Comparison of ENCODE assay signal across 21 cellular contexts in genomic region chr6:15674690-15675386, GRCh38. TPM values are rescaled to one million over a fixed set of nuclear protein-coding genes. Genes with fewer than 3 reads are reported as not detected.
DNase-seq lines count a peak whose midpoint lies in the region; ATAC-seq, FAIRE-seq and TF ChIP-seq lines count a peak whose summit lies in the region.
"Had no signal": no experiment of that assay in that cellular context is flagged by ENCODE, and none has a peak within 500 bp of the region (broad histone marks: within the 10 kb centered on the region; RNA-seq: fewer than 3 reads in every experiment).

No MANE protein-coding gene starts in this region.

- POLR2A ChIA-PET in WTC11 (lab: Charles Lee), result no interaction called here

- no peak for TF ChIP-seq CTCF in WTC11 (IDR thresholded peaks at IDR 0.05)

- H3K4me3 ChIP-seq in H7 (ENCODE audit: insufficient read depth, low read depth, low read length), result no peak overlapping the region
- H3K4me3 ChIP-seq: adrenal gland, dorsolateral prefrontal cortex, lung, ovary, Peyer's patch, suprapubic skin had no signal

- peaks cover 16% of the 10 kb centered on the region for H3K4me1 Mint-ChIP-seq in WTC11
- H3K4me1 Mint-ChIP-seq in activated T-helper 1 cell treated with anti-CD3 and anti-CD28 coated beads, Interleukin-12 subunit alpha, Interleukin-12 subunit beta, Interleukin-2, Interleukin-4 antibody, amounts not matched to agents 30 ng/mL and 10 ng/mL and 1 ng/mL, durations not matched to agents 14 hours and 24 hours and 36 hours (ENCODE audit: low read depth), result no peaks in the 10 kb centered on the region
- H3K4me1 Mint-ChIP-seq: activated CD4-positive, alpha-beta T cell treated with anti-CD3 and anti-CD28 coated beads, Interleukin-2, amount 10 ng/mL, durations not matched to agents 24 days and 14 days had no signal

- intact Hi-C loops in activated T-helper 1 cell treated with anti-CD3 and anti-CD28 coated beads, Interleukin-12 subunit alpha, Interleukin-12 subunit beta, Interleukin-2, Interleukin-4 antibody, amounts not matched to agents 30 ng/mL and 10 ng/mL and 1 ng/mL, durations not matched to agents 14 hours and 24 hours and 36 hours (cut with micrococcal nuclease), result no loop called here

- no peak overlapping the region for H3K4me3 Mint-ChIP-seq in WTC11
- H3K4me3 Mint-ChIP-seq in activated T-helper 1 cell treated with anti-CD3 and anti-CD28 coated beads, Interleukin-12 subunit alpha, Interleukin-12 subunit beta, Interleukin-2, Interleukin-4 antibody, amounts not matched to agents 30 ng/mL and 10 ng/mL and 1 ng/mL, durations not matched to agents 14 hours and 24 hours and 36 hours, result no peak overlapping the region
- H3K4me3 Mint-ChIP-seq: activated CD4-positive, alpha-beta T cell treated with anti-CD3 and anti-CD28 coated beads, Interleukin-2, amount 10 ng/mL, durations not matched to agents 24 days and 14 days had no signal

- no peaks in the 10 kb centered on the region for H3K36me3 Mint-ChIP-seq in WTC11
- no peaks in the 10 kb centered on the region for H3K36me3 Mint-ChIP-seq in activated T-helper 1 cell treated with anti-CD3 and anti-CD28 coated beads, Interleukin-12 subunit alpha, Interleukin-12 subunit beta, Interleukin-2, Interleukin-4 antibody, amounts not matched to agents 30 ng/mL and 10 ng/mL and 1 ng/mL, durations not matched to agents 14 hours and 24 hours and 36 hours (ENCODE audit: low read depth)

- DNase-seq in GM18507 (ENCODE audit: extremely low spot score, insufficient read length, low read depth) (no peak), MV-4-11 (lab: John Stamatoyannopoulos, UW) (peak; percentile 16), WTC11 (ENCODE audit: low spot score) (peak; percentile 25), medulla oblongata (ENCODE audit: extremely low spot score) (peak; percentile 33), H7 (no peak), NCI-H1436 treated with DMSO at 0.1 percent for 48 hours (lab: John Stamatoyannopoulos, UW) (no peak), NCI-H446 (lab: John Stamatoyannopoulos, UW) (no peak)
- DNase-seq in activated T-helper 1 cell treated with anti-CD3 and anti-CD28 coated beads, Interleukin-12 subunit alpha, Interleukin-12 subunit beta, Interleukin-2, Interleukin-4 antibody, amounts not matched to agents 30 ng/mL and 10 ng/mL and 1 ng/mL, durations not matched to agents 14 hours and 24 hours and 36 hours (ENCODE audit: low spot score), result no peak
- DNase-seq: activated CD4-positive, alpha-beta T cell treated with anti-CD3 and anti-CD28 coated beads, Interleukin-2, amount 10 ng/mL, durations not matched to agents 24 days and 14 days; activated CD8-positive, alpha-beta memory T cell treated with anti-CD3 and anti-CD28 coated beads, Interleukin-2, amount 50 U/mL, for 4 hours; activated effector memory CD4-positive, alpha-beta T cell treated with anti-CD3 and anti-CD28 coated beads, Interleukin-2, amount 50 U/mL, for 16 hours; adrenal gland; COR-L47; dorsolateral prefrontal cortex; ovary; Peyer's patch; stimulated activated CD8-positive, alpha-beta memory T cell treated with anti-CD3 and anti-CD28 coated beads, Interleukin-4, amount 100 ng/mL, for 48 hours had no signal

- FAIRE-seq in GM18507 (lab: Jason Lieb, UNC), result peak; percentile 52
- FAIRE-seq: bronchial epithelial cell, small intestine had no signal

- H3K9me3 Mint-ChIP-seq in WTC11, result peaks cover 5% of the 10 kb centered on the region; the same call in 1 of the 2 replicates
- no peaks in the 10 kb centered on the region for H3K9me3 Mint-ChIP-seq in activated T-helper 1 cell treated with anti-CD3 and anti-CD28 coated beads, Interleukin-12 subunit alpha, Interleukin-12 subunit beta, Interleukin-2, Interleukin-4 antibody, amounts not matched to agents 30 ng/mL and 10 ng/mL and 1 ng/mL, durations not matched to agents 14 hours and 24 hours and 36 hours
- H3K9me3 Mint-ChIP-seq: activated CD4-positive, alpha-beta T cell treated with anti-CD3 and anti-CD28 coated beads, Interleukin-2, amount 10 ng/mL, durations not matched to agents 24 days and 14 days had no signal

- no peaks in the 10 kb centered on the region; the same call in 1 of the 2 replicates for H3K27me3 ChIP-seq in H7 (ENCODE audit: control insufficient read depth, insufficient read depth, low read length)
- H3K27me3 ChIP-seq: adrenal gland, ovary, Peyer's patch, suprapubic skin had no signal

- ATAC-seq in WTC11, result peak; percentile 97

- no peaks in the 10 kb centered on the region for H3K36me3 ChIP-seq in H7 (replicated peaks; ENCODE audit: control insufficient read depth, insufficient read depth, low read length)
- H3K36me3 ChIP-seq: adrenal gland, ovary, Peyer's patch, suprapubic skin had no signal

- H3K27ac Mint-ChIP-seq in WTC11, result peak overlapping the region; percentile 62; the same call in 1 of the 2 replicates
- H3K27ac Mint-ChIP-seq in activated T-helper 1 cell treated with anti-CD3 and anti-CD28 coated beads, Interleukin-12 subunit alpha, Interleukin-12 subunit beta, Interleukin-2, Interleukin-4 antibody, amounts not matched to agents 30 ng/mL and 10 ng/mL and 1 ng/mL, durations not matched to agents 14 hours and 24 hours and 36 hours, result no peak overlapping the region
- H3K27ac Mint-ChIP-seq: activated CD4-positive, alpha-beta T cell treated with anti-CD3 and anti-CD28 coated beads, Interleukin-2, amount 10 ng/mL, durations not matched to agents 24 days and 14 days had no signal

- peaks cover 3% of the 10 kb centered on the region; the same call in 1 of the 2 replicates for H3K27me3 Mint-ChIP-seq in WTC11 (ENCODE audit: low read depth)
- peaks cover 32% of the 10 kb centered on the region for H3K27me3 Mint-ChIP-seq in activated T-helper 1 cell treated with anti-CD3 and anti-CD28 coated beads, Interleukin-12 subunit alpha, Interleukin-12 subunit beta, Interleukin-2, Interleukin-4 antibody, amounts not matched to agents 30 ng/mL and 10 ng/mL and 1 ng/mL, durations not matched to agents 14 hours and 24 hours and 36 hours (ENCODE audit: insufficient read depth)

- CTCF ChIA-PET in WTC11 (lab: Charles Lee), result interaction anchor here (0.8 to 1.2 kb wide), 2 partner anchors 16 to 515 kb away, joined by 3 read pairs; no protein-coding TSS in a partner anchor

TF ChIP-seq in WTC11, 78 proteins besides CTCF, POLR2A, EP300 and RAD21:
- TF ChIP-seq ELF4 (CRISPR knock-in tag; IDR thresholded peaks at IDR 0.05; ENCODE audit: low read depth), result no peak
- no peak for TF ChIP-seq USF1 (CRISPR knock-in tag; IDR thresholded peaks at IDR 0.05)
- TF ChIP-seq ZNF532 (CRISPR knock-in tag; IDR thresholded peaks at IDR 0.05; ENCODE audit: borderline replicate concordance), result no peak
- no peak for TF ChIP-seq NR2C2 (CRISPR knock-in tag; IDR thresholded peaks at IDR 0.05)
- TF ChIP-seq KAT7 (CRISPR knock-in tag; IDR thresholded peaks at IDR 0.05; ENCODE audit: borderline replicate concordance), result no peak
- TF ChIP-seq E2F4 (CRISPR knock-in tag; IDR thresholded peaks at IDR 0.05; ENCODE audit: borderline replicate concordance, low read depth), result no peak

RNA-seq across cellular contexts. Expression of gene DTNBP1, which starts 12.0 kb away (rescaled TPM):
- 13.3 to 15.1 TPM (median 14.4 TPM) in 3 replicates for total RNA-seq in WTC11 (2021)
- 3.7 and 4.2 TPM in 2 replicates for total RNA-seq in H7 (2014; rRNA removed; shearing (Covaris generic))
- total RNA-seq in activated T-helper 1 cell treated with anti-CD3 and anti-CD28 coated beads, Interleukin-12 subunit alpha, Interleukin-12 subunit beta, Interleukin-2, Interleukin-4 antibody, amounts not matched to agents 30 ng/mL and 10 ng/mL and 1 ng/mL, durations not matched to agents 14 hours and 24 hours and 36 hours, result 17.2 and 19.2 TPM in 2 replicates

Comparison
In these comparisons a context has a peak if more than half of its experiments do, and no peak if none do; other contexts are left out.
1. DNase-seq: peak in MV-4-11 (single experiment), WTC11 (single experiment) and medulla oblongata (single experiment); none in GM18507 (single experiment), H7 (single experiment), NCI-H1436 treated with DMSO at 0.1 percent for 48 hours (single experiment), NCI-H446 (0 of 2) and activated T-helper 1 cell treated with anti-CD3 and anti-CD28 coated beads, Interleukin-12 subunit alpha, Interleukin-12 subunit beta, Interleukin-2, Interleukin-4 antibody, amounts not matched to agents 30 ng/mL and 10 ng/mL and 1 ng/mL, durations not matched to agents 14 hours and 24 hours and 36 hours (single experiment).